Comparison of ENCODE assay signal across 25 cellular contexts in genomic region chr12:40752011-40752410, GRCh38. TPM values are rescaled to one million over a fixed set of nuclear protein-coding genes. Genes with fewer than 3 reads are reported as not detected.
DNase-seq lines count a peak whose midpoint lies in the region; ATAC-seq and FAIRE-seq lines count a peak whose summit lies in the region.
"Had no signal": no experiment of that assay in that cellular context is flagged by ENCODE, and none has a peak within 500 bp of the region (broad histone marks: within the 10 kb centered on the region; RNA-seq: fewer than 3 reads in every experiment).

No MANE protein-coding gene starts in this region.

- no peak overlapping the region for H2BK5ac ChIP-seq in mesenchymal stem cell (ENCODE audit: low read depth, low read length, poor library complexity, severe bottlenecking)

- H2AFZ ChIP-seq in mesenchymal stem cell (ENCODE audit: low read depth, low read length), result no peak overlapping the region
- H2AFZ ChIP-seq: GM23248 had no signal

- ATAC-seq in GM18867 (IDR thresholded peaks at IDR 0.05; ENCODE audit: unreplicated experiment), result no peak
- ATAC-seq: stimulated activated naive CD8-positive, alpha-beta T cell treated with anti-CD3 and anti-CD28 coated beads, Interleukin-15, Interleukin-2, amounts not matched to agents 100 U/mL and 50 U/mL, for 24 hours had no signal

- no peak overlapping the region for H2BK120ac ChIP-seq in mesenchymal stem cell (ENCODE audit: low read depth, low read length)

- H3K4me3 ChIP-seq in mesenchymal stem cell (ENCODE audit: insufficient read depth in 1 of 2, low read depth in 1 of 2, low read length in 2 of 2), result no peak overlapping the region
- H3K4me3 ChIP-seq: GM23248, lung, MG63, right atrium auricular region had no signal

- no peak overlapping the region for H3K27ac ChIP-seq in mesenchymal stem cell (ENCODE audit: low read length, poor library complexity, severe bottlenecking)
- H3K27ac ChIP-seq: GM23248, neutrophil, right atrium auricular region, VCaP had no signal

- no peak overlapping the region for H3K4me2 ChIP-seq in mesenchymal stem cell (ENCODE audit: low read length, poor library complexity, severe bottlenecking)

- H3K14ac ChIP-seq in mesenchymal stem cell (ENCODE audit: low read length in 2 of 2), result no peak overlapping the region

- H4K91ac ChIP-seq in mesenchymal stem cell (ENCODE audit: low read length), result no peak overlapping the region

- H4K8ac ChIP-seq in mesenchymal stem cell (ENCODE audit: low read length), result no peak overlapping the region

- H3K36me3 ChIP-seq in mesenchymal stem cell (ENCODE audit: control insufficient read depth in 1 of 2, insufficient read depth in 2 of 2, low read depth in 1 of 2, low read length in 2 of 2), result no peaks in the 10 kb centered on the region
- H3K36me3 ChIP-seq: MG63, neutrophil, right atrium auricular region had no signal

- no peak overlapping the region for H3K18ac ChIP-seq in mesenchymal stem cell (ENCODE audit: low read depth in 1 of 2, low read length in 2 of 2)

- H3K4me1 ChIP-seq in mesenchymal stem cell (ENCODE audit: control insufficient read depth, insufficient read depth, low read depth, low read length), result no peaks in the 10 kb centered on the region
- H3K4me1 ChIP-seq: right atrium auricular region had no signal

- no peak overlapping the region for H2BK15ac ChIP-seq in mesenchymal stem cell (ENCODE audit: low read depth, poor library complexity, severe bottlenecking)

- no peak overlapping the region for H3K23ac ChIP-seq in mesenchymal stem cell (ENCODE audit: low read length in 2 of 2)

- H3K27me3 ChIP-seq in mesenchymal stem cell (ENCODE audit: control insufficient read depth in 1 of 2, insufficient read depth in 1 of 2, low read length in 2 of 2), result no peaks in the 10 kb centered on the region
- H3K27me3 ChIP-seq: MG63, neutrophil, right atrium auricular region had no signal

- H2AK5ac ChIP-seq in mesenchymal stem cell (ENCODE audit: low read length, severe bottlenecking), result no peak overlapping the region

- H3K79me1 ChIP-seq in mesenchymal stem cell (replicated peaks; ENCODE audit: low read length, poor library complexity, severe bottlenecking), result no peaks in the 10 kb centered on the region

- DNase-seq in COLO829 (ENCODE audit: low spot score), result peak; percentile 94
- DNase-seq in NCI-H1105 treated with DMSO at 0.1 percent for 48 hours (lab: John Stamatoyannopoulos, UW), result peak; percentile 51
- peak; percentile 1 to 3 for DNase-seq in frontal cortex (ENCODE audit: low spot score in 2 of 2)
- DNase-seq in putamen (ENCODE audit: low spot score), result peak; percentile 45
- DNase-seq in nucleus accumbens (lab: John Stamatoyannopoulos, UW), result no peak
- DNase-seq in mesenchymal stem cell, result no peak
- DNase-seq in activated effector memory CD4-positive, alpha-beta T cell treated with Interleukin-2 at 50 U/mL for 16 hours, result no peak
- DNase-seq: activated CD4-positive, alpha-beta T cell treated with anti-CD3 and anti-CD28 coated beads for 48 hours; CD4-positive, CD25-positive, alpha-beta regulatory T cell; endodermal cell; GM23248; kidney glomerular epithelial cell; MG63; NCI-H146; NCI-H82; stimulated activated CD4-positive, alpha-beta T cell treated with anti-CD3 and anti-CD28 coated beads, Interleukin-4, amount 100 ng/mL, for 4 hours; stimulated activated naive CD8-positive, alpha-beta T cell treated with anti-CD3 and anti-CD28 coated beads, Interleukin-15, Interleukin-2, amounts not matched to agents 100 U/mL and 50 U/mL, for 24 hours had no signal

- peak; percentile 89 for FAIRE-seq in frontal cortex (lab: Jason Lieb, UNC)

- H2BK12ac ChIP-seq in mesenchymal stem cell (ENCODE audit: low read length in 2 of 2), result no peak overlapping the region

- no peak overlapping the region for H3K4ac ChIP-seq in mesenchymal stem cell (ENCODE audit: low read depth in 1 of 2, low read length in 2 of 2)

- no peaks in the 10 kb centered on the region for H3K9me3 ChIP-seq in mesenchymal stem cell (ENCODE audit: control insufficient read depth, low read length)
- H3K9me3 ChIP-seq: MG63, neutrophil, right atrium auricular region had no signal

- H3K9ac ChIP-seq in mesenchymal stem cell (ENCODE audit: low read length), result no peak overlapping the region
- H3K9ac ChIP-seq: GM23248 had no signal

- WGBS in mesenchymal stem cell, result no CpG with 5 or more reads among the region's 2 CpGs

RNA-seq across cellular contexts. Expression of gene CNTN1, which starts 59.8 kb away (rescaled TPM):
- 543 TPM for total RNA-seq in frontal cortex
- 0.18 TPM for polyA plus RNA-seq in mesenchymal stem cell (2013, experiment 1 of 2)
- polyA plus RNA-seq in mesenchymal stem cell (2013, experiment 2 of 2), result 0.03 TPM
- total RNA-seq: activated T-helper 1 cell treated with anti-CD3 and anti-CD28 coated beads, Interleukin-12 subunit alpha, Interleukin-12 subunit beta, Interleukin-2, Interleukin-4 antibody, amounts not matched to agents 30 ng/mL and 10 ng/mL and 1 ng/mL, durations not matched to agents 14 hours and 24 hours and 36 hours; CD4-positive, CD25-positive, alpha-beta regulatory T cell; myocyte; OCI-LY7 had no signal
- polyA plus RNA-seq: CD4-positive, CD25-positive, alpha-beta regulatory T cell had no signal

Comparison
In these comparisons a context has a peak if more than half of its experiments do, and no peak if none do; other contexts are left out.
1. DNase-seq: peak in COLO829 (single experiment), NCI-H1105 treated with DMSO at 0.1 percent for 48 hours (single experiment), frontal cortex (2 of 2) and putamen (single experiment); none in nucleus accumbens (0 of 56), mesenchymal stem cell (single experiment) and activated effector memory CD4-positive, alpha-beta T cell treated with Interleukin-2 at 50 U/mL for 16 hours (single experiment).